ENCODE assay signal across 21 cellular contexts in the genomic region with DNA sequence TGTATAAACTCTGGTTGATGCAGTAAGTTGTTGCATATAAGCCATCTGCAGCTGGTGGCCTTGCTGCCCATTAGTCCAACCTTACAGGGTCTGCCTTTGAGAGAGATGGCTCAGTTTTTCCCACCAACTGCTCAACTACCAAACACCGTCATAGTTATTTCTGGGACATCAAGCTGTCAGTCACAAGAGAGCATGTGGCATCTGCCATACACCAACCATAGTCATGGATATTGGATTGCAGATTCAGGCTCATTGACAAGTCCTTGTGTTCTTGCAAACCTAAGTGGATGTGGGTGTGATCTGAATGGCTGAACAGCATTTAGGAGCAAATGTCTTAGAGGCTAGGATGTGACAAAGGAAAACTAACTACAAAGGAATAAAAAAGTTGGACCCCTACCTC.
"Had no signal": no experiment of that assay in that cellular context is flagged by ENCODE, and none has a peak within 500 bp of the region (broad histone marks: within the 10 kb centered on the region; RNA-seq: fewer than 3 reads in every experiment).

No MANE protein-coding gene starts in this region.

- H3K9ac ChIP-seq: KMS-11, SK-N-SH had no signal

- FAIRE-seq: HTR-8/SVneo, K562, RCC 7860 had no signal

- H3K4me2 ChIP-seq: KMS-11, SK-N-SH had no signal

- H3K27ac ChIP-seq: HL-60, KMS-11 had no signal

- H3K9me3 ChIP-seq: SK-N-SH had no signal

- ATAC-seq: K562 had no signal

- H3K4me3 ChIP-seq: K562 had no signal

- DNase-seq: Kasumi-1, MM.1S, NCI-H1092 treated with DMSO at 0.1 percent for 48 hours, NCI-H1436, NCI-H187 treated with DMSO at 0.1 percent for 48 hours, NCI-H2081, NCI-H2171, NCI-H226, NCI-H446, NCI-H510A, NCI-H524 treated with DMSO at 0.1 percent for 48 hours, NCI-H69, NCI-H774, RPMI8226, SHP77, SK-N-SH had no signal
